24 cellular contexts compared by ENCODE assay signal in genomic region chr2:117396161-117396560, GRCh38.
"Had no signal": no experiment of that assay in that cellular context is flagged by ENCODE, and none has a peak within 500 bp of the region (broad histone marks: within the 10 kb centered on the region; RNA-seq: fewer than 3 reads in every experiment).

No MANE protein-coding gene starts in this region.

- H3K9me3 ChIP-seq: colonic mucosa, esophagus muscularis mucosa, esophagus squamous epithelium, gastrocnemius medialis, gastroesophageal sphincter, heart left ventricle, heart right ventricle had no signal

- DNase-seq: colonic mucosa; cortex of kidney; dermis blood vessel endothelial cell; dorsolateral prefrontal cortex; effector CD4-positive, alpha-beta T cell; effector CD8-positive, alpha-beta T cell; effector memory CD4-positive, alpha-beta T cell; effector memory CD8-positive, alpha-beta T cell; endodermal cell; erythroblast; esophagus squamous epithelium; foreskin fibroblast; foreskin keratinocyte; foreskin melanocyte; gastrocnemius medialis; glutamatergic neuron; head of caudate nucleus; heart left ventricle; heart right ventricle had no signal

- H3K27me3 ChIP-seq: colonic mucosa, esophagus muscularis mucosa, esophagus squamous epithelium, foreskin keratinocyte, gastrocnemius medialis, gastroesophageal sphincter, heart left ventricle, heart right ventricle had no signal

- ATAC-seq: effector memory CD8-positive, alpha-beta T cell; esophagus mucosa; foreskin keratinocyte; gastrocnemius medialis; gastroesophageal sphincter; heart left ventricle; heart right ventricle had no signal

- H3K36me3 ChIP-seq: colonic mucosa, esophagus muscularis mucosa, esophagus squamous epithelium, gastrocnemius medialis, gastroesophageal sphincter, heart left ventricle, heart right ventricle had no signal

- H3K27ac ChIP-seq: colonic mucosa, coronary artery, dorsolateral prefrontal cortex, epithelial cell of prostate, esophagus muscularis mucosa, esophagus squamous epithelium, foreskin keratinocyte, gastrocnemius medialis, gastroesophageal sphincter, heart left ventricle, heart right ventricle had no signal

- H3K4me3 ChIP-seq: colonic mucosa, coronary artery, dorsolateral prefrontal cortex, esophagus muscularis mucosa, esophagus squamous epithelium, gastrocnemius medialis, gastroesophageal sphincter, heart left ventricle, heart right ventricle had no signal

- H3K4me1 ChIP-seq: colonic mucosa, esophagus muscularis mucosa, esophagus squamous epithelium, foreskin keratinocyte, gastrocnemius medialis, gastroesophageal sphincter, heart left ventricle, heart right ventricle had no signal
